In the genomic region with DNA sequence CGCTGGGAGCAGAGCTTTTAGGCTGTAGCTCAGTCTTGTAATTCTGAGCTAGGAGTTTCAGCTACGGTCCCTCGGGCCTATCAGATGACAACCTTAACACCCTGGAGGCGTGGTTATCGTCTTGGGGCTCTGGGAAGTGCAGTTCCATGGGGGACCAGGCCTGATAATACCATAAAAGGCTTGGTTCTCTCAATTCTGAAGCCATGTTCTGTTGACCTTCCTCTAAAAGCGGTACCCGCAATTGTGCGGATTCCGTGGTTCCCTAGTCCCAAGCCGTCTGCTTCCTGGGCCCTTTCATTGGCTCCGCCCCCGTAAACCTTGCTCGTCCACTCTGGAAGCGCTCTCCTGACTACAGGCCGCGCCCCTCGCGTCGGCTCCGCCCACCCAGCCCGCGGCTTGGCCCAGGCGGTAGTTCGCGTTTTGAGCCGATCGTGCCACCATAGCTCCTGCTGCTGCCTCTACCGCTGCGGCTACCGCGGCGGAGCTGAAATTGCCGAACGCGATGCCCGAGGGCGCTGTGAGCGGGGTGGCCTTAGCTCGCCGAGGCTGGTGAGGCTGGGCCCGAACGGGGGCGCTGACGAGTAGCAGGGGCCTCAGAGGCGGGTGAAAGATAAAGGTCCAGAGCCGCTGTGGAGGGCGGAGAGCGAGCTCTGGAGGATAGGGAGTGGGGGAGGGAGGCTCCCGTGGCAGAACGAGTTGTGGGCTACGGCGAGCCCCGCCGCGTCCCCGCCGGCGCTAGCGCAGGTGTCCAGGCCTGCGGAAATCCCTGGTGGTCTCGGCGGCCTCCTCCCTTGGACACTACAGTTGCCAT, we compare ENCODE assay signal across 1 cellular context.
TF ChIP-seq lines count a peak whose summit lies in the region.

A gene with protein sequence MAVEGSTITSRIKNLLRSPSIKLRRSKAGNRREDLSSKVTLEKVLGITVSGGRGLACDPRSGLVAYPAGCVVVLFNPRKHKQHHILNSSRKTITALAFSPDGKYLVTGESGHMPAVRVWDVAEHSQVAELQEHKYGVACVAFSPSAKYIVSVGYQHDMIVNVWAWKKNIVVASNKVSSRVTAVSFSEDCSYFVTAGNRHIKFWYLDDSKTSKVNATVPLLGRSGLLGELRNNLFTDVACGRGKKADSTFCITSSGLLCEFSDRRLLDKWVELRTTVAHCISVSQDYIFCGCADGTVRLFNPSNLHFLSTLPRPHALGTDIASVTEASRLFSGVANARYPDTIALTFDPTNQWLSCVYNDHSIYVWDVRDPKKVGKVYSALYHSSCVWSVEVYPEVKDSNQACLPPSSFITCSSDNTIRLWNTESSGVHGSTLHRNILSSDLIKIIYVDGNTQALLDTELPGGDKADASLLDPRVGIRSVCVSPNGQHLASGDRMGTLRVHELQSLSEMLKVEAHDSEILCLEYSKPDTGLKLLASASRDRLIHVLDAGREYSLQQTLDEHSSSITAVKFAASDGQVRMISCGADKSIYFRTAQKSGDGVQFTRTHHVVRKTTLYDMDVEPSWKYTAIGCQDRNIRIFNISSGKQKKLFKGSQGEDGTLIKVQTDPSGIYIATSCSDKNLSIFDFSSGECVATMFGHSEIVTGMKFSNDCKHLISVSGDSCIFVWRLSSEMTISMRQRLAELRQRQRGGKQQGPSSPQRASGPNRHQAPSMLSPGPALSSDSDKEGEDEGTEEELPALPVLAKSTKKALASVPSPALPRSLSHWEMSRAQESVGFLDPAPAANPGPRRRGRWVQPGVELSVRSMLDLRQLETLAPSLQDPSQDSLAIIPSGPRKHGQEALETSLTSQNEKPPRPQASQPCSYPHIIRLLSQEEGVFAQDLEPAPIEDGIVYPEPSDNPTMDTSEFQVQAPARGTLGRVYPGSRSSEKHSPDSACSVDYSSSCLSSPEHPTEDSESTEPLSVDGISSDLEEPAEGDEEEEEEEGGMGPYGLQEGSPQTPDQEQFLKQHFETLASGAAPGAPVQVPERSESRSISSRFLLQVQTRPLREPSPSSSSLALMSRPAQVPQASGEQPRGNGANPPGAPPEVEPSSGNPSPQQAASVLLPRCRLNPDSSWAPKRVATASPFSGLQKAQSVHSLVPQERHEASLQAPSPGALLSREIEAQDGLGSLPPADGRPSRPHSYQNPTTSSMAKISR (N-terminal part only) (plus strand): TSS at position 423 of the 811 bp plus-strand sequence. CDS start 792 bp downstream, outside the sequence.

TF ChIP-seq in K562, 482 proteins besides CTCF, POLR2A, EP300 and RAD21 (continued from another document and continues in another):
- TF ChIP-seq, protein P1, sequence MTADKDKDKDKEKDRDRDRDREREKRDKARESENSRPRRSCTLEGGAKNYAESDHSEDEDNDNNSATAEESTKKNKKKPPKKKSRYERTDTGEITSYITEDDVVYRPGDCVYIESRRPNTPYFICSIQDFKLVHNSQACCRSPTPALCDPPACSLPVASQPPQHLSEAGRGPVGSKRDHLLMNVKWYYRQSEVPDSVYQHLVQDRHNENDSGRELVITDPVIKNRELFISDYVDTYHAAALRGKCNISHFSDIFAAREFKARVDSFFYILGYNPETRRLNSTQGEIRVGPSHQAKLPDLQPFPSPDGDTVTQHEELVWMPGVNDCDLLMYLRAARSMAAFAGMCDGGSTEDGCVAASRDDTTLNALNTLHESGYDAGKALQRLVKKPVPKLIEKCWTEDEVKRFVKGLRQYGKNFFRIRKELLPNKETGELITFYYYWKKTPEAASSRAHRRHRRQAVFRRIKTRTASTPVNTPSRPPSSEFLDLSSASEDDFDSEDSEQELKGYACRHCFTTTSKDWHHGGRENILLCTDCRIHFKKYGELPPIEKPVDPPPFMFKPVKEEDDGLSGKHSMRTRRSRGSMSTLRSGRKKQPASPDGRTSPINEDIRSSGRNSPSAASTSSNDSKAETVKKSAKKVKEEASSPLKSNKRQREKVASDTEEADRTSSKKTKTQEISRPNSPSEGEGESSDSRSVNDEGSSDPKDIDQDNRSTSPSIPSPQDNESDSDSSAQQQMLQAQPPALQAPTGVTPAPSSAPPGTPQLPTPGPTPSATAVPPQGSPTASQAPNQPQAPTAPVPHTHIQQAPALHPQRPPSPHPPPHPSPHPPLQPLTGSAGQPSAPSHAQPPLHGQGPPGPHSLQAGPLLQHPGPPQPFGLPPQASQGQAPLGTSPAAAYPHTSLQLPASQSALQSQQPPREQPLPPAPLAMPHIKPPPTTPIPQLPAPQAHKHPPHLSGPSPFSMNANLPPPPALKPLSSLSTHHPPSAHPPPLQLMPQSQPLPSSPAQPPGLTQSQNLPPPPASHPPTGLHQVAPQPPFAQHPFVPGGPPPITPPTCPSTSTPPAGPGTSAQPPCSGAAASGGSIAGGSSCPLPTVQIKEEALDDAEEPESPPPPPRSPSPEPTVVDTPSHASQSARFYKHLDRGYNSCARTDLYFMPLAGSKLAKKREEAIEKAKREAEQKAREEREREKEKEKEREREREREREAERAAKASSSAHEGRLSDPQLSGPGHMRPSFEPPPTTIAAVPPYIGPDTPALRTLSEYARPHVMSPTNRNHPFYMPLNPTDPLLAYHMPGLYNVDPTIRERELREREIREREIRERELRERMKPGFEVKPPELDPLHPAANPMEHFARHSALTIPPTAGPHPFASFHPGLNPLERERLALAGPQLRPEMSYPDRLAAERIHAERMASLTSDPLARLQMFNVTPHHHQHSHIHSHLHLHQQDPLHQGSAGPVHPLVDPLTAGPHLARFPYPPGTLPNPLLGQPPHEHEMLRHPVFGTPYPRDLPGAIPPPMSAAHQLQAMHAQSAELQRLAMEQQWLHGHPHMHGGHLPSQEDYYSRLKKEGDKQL (CRISPR knock-in tag; IDR thresholded peaks at IDR 0.05; ENCODE audit: borderline replicate concordance) = 0 out of 2 replicates have a peak, but pooled peaks have one; percentile 80
- TF ChIP-seq FOXP1 (CRISPR knock-in tag; IDR thresholded peaks at IDR 0.05) (peak; percentile 22; the same call in 1 of the 2 replicates), CEBPB (tag; IDR thresholded peaks at IDR 0.05) (no peak), JUN (IDR thresholded peaks at IDR 0.05; ENCODE audit: borderline replicate concordance, low read depth, low read length) (0 out of 2 replicates have a peak, but pooled peaks have one; percentile 46), JUN (CRISPR knock-in tag; IDR thresholded peaks at IDR 0.05; ENCODE audit: borderline replicate concordance) (no peak), GATA2 (CRISPR knock-in tag; IDR thresholded peaks at IDR 0.05) (0 out of 2 replicates have a peak, but pooled peaks have one; percentile 28), SAFB (IDR thresholded peaks at IDR 0.05; ENCODE audit: borderline replicate concordance, low read depth, low read length) (0 out of 2 replicates have a peak, but pooled peaks have one; percentile 12), TAF9B (IDR thresholded peaks at IDR 0.05; ENCODE audit: partially characterized antibody) (no peak), SMARCC2 (IDR thresholded peaks at IDR 0.05; ENCODE audit: low read depth) (peak; percentile 42; the same call in 1 of the 2 replicates), MTA2 (IDR thresholded peaks at IDR 0.05; ENCODE audit: low read depth) (0 out of 2 replicates have a peak, but pooled peaks have one; percentile 19), SOX6 (IDR thresholded peaks at IDR 0.05) (peak; percentile 64; the same call in 1 of the 2 replicates), CREM (IDR thresholded peaks at IDR 0.05; ENCODE audit: low read depth) (peak; percentile 79), HNRNPLL (IDR thresholded peaks at IDR 0.05; ENCODE audit: low read depth, low read length, poor library complexity, severe bottlenecking) (peak; percentile 46)
- TF ChIP-seq, protein P2, sequence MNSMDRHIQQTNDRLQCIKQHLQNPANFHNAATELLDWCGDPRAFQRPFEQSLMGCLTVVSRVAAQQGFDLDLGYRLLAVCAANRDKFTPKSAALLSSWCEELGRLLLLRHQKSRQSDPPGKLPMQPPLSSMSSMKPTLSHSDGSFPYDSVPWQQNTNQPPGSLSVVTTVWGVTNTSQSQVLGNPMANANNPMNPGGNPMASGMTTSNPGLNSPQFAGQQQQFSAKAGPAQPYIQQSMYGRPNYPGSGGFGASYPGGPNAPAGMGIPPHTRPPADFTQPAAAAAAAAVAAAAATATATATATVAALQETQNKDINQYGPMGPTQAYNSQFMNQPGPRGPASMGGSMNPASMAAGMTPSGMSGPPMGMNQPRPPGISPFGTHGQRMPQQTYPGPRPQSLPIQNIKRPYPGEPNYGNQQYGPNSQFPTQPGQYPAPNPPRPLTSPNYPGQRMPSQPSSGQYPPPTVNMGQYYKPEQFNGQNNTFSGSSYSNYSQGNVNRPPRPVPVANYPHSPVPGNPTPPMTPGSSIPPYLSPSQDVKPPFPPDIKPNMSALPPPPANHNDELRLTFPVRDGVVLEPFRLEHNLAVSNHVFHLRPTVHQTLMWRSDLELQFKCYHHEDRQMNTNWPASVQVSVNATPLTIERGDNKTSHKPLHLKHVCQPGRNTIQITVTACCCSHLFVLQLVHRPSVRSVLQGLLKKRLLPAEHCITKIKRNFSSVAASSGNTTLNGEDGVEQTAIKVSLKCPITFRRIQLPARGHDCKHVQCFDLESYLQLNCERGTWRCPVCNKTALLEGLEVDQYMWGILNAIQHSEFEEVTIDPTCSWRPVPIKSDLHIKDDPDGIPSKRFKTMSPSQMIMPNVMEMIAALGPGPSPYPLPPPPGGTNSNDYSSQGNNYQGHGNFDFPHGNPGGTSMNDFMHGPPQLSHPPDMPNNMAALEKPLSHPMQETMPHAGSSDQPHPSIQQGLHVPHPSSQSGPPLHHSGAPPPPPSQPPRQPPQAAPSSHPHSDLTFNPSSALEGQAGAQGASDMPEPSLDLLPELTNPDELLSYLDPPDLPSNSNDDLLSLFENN (IDR thresholded peaks at IDR 0.05; ENCODE audit: low read depth in 2 of 2, low read length in 2 of 2) = peak in 1 of 2 experiments; percentile 34; a peak in 2 of 4 replicates
- TF ChIP-seq, protein P3, sequence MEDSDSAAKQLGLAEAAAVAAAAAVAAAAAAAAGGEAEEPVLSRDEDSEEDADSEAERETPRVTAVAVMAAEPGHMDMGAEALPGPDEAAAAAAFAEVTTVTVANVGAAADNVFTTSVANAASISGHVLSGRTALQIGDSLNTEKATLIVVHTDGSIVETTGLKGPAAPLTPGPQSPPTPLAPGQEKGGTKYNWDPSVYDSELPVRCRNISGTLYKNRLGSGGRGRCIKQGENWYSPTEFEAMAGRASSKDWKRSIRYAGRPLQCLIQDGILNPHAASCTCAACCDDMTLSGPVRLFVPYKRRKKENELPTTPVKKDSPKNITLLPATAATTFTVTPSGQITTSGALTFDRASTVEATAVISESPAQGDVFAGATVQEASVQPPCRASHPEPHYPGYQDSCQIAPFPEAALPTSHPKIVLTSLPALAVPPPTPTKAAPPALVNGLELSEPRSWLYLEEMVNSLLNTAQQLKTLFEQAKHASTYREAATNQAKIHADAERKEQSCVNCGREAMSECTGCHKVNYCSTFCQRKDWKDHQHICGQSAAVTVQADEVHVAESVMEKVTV (CRISPR knock-in tag; IDR thresholded peaks at IDR 0.05) = peak; percentile 37; the same call in 1 of the 2 replicates
- TF ChIP-seq, protein P4, sequence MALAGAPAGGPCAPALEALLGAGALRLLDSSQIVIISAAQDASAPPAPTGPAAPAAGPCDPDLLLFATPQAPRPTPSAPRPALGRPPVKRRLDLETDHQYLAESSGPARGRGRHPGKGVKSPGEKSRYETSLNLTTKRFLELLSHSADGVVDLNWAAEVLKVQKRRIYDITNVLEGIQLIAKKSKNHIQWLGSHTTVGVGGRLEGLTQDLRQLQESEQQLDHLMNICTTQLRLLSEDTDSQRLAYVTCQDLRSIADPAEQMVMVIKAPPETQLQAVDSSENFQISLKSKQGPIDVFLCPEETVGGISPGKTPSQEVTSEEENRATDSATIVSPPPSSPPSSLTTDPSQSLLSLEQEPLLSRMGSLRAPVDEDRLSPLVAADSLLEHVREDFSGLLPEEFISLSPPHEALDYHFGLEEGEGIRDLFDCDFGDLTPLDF (CRISPR knock-in tag; IDR thresholded peaks at IDR 0.05) = peak; percentile 80
- TF ChIP-seq, protein P5, sequence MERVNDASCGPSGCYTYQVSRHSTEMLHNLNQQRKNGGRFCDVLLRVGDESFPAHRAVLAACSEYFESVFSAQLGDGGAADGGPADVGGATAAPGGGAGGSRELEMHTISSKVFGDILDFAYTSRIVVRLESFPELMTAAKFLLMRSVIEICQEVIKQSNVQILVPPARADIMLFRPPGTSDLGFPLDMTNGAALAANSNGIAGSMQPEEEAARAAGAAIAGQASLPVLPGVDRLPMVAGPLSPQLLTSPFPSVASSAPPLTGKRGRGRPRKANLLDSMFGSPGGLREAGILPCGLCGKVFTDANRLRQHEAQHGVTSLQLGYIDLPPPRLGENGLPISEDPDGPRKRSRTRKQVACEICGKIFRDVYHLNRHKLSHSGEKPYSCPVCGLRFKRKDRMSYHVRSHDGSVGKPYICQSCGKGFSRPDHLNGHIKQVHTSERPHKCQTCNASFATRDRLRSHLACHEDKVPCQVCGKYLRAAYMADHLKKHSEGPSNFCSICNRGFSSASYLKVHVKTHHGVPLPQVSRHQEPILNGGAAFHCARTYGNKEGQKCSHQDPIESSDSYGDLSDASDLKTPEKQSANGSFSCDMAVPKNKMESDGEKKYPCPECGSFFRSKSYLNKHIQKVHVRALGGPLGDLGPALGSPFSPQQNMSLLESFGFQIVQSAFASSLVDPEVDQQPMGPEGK (CRISPR knock-in tag; IDR thresholded peaks at IDR 0.05; ENCODE audit: borderline replicate concordance) = no peak
